Comparison of ENCODE assay signal across 9 cellular contexts in the genomic region with DNA sequence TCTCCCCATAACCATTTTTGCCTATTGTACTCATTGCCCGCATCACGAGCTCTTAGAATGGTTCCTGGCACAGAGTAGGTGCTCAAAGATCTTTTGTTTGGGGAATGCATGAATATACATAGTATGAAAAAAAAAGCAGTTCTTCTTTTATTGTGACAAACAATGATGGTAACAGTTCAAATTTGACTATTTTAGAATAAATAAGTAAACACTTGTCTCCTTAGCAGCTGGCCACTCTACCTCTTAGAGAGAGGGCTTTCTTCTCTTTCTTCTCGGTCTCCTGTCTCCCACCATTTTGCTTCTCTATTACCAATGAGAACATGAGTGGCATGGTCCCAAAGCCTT. TPM values are rescaled to one million over a fixed set of nuclear protein-coding genes. Genes with fewer than 3 reads are reported as not detected.
A peak's percentile ranks its signal among the peaks of the same experiment; 100 is the strongest.
DNase-seq lines count a peak whose midpoint lies in the region; ATAC-seq, FAIRE-seq and TF ChIP-seq lines count a peak whose summit lies in the region.
"Had no signal": no experiment of that assay in that cellular context is flagged by ENCODE, and none has a peak within 500 bp of the region (broad histone marks: within the 10 kb centered on the region; RNA-seq: fewer than 3 reads in every experiment).

No MANE protein-coding gene starts in this region.

- H3K9me3 ChIP-seq in T-helper 17 cell (ENCODE audit: control insufficient read depth, low read length, poor library complexity, severe bottlenecking) (no peaks in the 10 kb centered on the region), stomach (no peaks in the 10 kb centered on the region)
- H3K9me3 ChIP-seq: SJSA1 had no signal

- H3K4me1 Mint-ChIP-seq in T-helper 17 cell (peaks cover 33% of the 10 kb centered on the region), immature natural killer cell (peaks cover 28 to 43% of the 10 kb centered on the region in 2 donors)

- no peak for TF ChIP-seq POLR2A in stomach (IDR thresholded peaks at IDR 0.05)

- 30 to 41% (median 31%) methylated on average over 3 of the region's 3 CpGs for WGBS in stomach, 5 donors

- intact Hi-C loops in stomach (cut with DNase I; ENCODE audit: low total_unique reads): no loop called here

- H3K4me3 ChIP-seq in stomach: peak overlapping the region; percentile 83 to 99 (median 84)

- TF ChIP-seq EP300 in stomach (IDR thresholded peaks at IDR 0.05): no peak

- no peaks in the 10 kb centered on the region for H3K9me3 Mint-ChIP-seq in immature natural killer cell

- H3K4me1 ChIP-seq in stomach: peaks cover 0 to 61% (median 36%) of the 10 kb centered on the region in 4 donors

- ATAC-seq in HG02623 (IDR thresholded peaks at IDR 0.05; ENCODE audit: unreplicated experiment) (peak; percentile 2), T-helper 17 cell (peak; percentile 10)

- no peak for TF ChIP-seq CTCF in stomach (IDR thresholded peaks at IDR 0.05)

- H3K27ac Mint-ChIP-seq in T-helper 17 cell (peak overlapping the region; percentile 91), immature natural killer cell (peak overlapping the region; percentile 65 to 88 (median 82))

- no peak for DNase-seq in GM18507 (ENCODE audit: extremely low spot score, insufficient read length, low read depth)
- no peak for DNase-seq in T-helper 17 cell
- DNase-seq in immature natural killer cell: peak in 1 of 3 donors; percentile 8
- DNase-seq in stomach: no peak
- DNase-seq in stimulated activated CD4-positive, alpha-beta T cell treated with anti-CD3 and anti-CD28 coated beads, Interleukin-12 subunit alpha, Interleukin-12 subunit beta, amount 100 ng/mL, for 4 hours: no peak
- no peak for DNase-seq in activated CD4-positive, CD25-positive, alpha-beta regulatory T cell treated with anti-CD3 and anti-CD28 coated beads, Interleukin-2, amount 50 U/mL, for 72 hours
- DNase-seq in activated gamma-delta T cell (lab: John Stamatoyannopoulos, UW): no peak

- H3K27me3 ChIP-seq in stomach: peaks cover 0 to 10% (median 0%) of the 10 kb centered on the region in 3 donors

- H3K27me3 Mint-ChIP-seq in T-helper 17 cell (no peaks in the 10 kb centered on the region), immature natural killer cell (ENCODE audit: low read depth in 3 of 3) (peaks cover 4 to 11% (median 5%) of the 10 kb centered on the region in 3 donors)

- H3K36me3 Mint-ChIP-seq in T-helper 17 cell (ENCODE audit: low read depth) (peaks cover 4% of the 10 kb centered on the region), immature natural killer cell (peaks cover 0 to 4% (median 0%) of the 10 kb centered on the region in 3 donors)

- FAIRE-seq in GM18507 (lab: Jason Lieb, UNC): peak; percentile 41

- H3K27ac ChIP-seq in stomach: peak overlapping the region; percentile 57 to 90 (median 85)
- H3K27ac ChIP-seq: SJSA1 had no signal

- peak overlapping the region; percentile 100 for H3K4me3 Mint-ChIP-seq in T-helper 17 cell
- H3K4me3 Mint-ChIP-seq in immature natural killer cell: peak overlapping the region; percentile 82 to 87 (median 87)

- H3K36me3 ChIP-seq in stomach: no peaks in the 10 kb centered on the region
- H3K36me3 ChIP-seq: SJSA1 had no signal

RNA-seq across cellular contexts. Expression of a gene that starts 0.7 kb away (rescaled TPM):
- total RNA-seq in T-helper 17 cell (10 to 100 TPM; 25.4 to 39.0 TPM), stomach (10 to 100 TPM in 4 of 5 donors, not detected in 1; 12.1 to 26.8 (median 18.3) TPM)
- polyA plus RNA-seq in immature natural killer cell (10 to 100 TPM; 11.8 to 23.8 (median 19.7) TPM), stomach (1 to 10 TPM; 3.7 to 9.5 (median 8.9) TPM)
- total RNA-seq: SJSA1 had no signal
